In the genomic region with DNA sequence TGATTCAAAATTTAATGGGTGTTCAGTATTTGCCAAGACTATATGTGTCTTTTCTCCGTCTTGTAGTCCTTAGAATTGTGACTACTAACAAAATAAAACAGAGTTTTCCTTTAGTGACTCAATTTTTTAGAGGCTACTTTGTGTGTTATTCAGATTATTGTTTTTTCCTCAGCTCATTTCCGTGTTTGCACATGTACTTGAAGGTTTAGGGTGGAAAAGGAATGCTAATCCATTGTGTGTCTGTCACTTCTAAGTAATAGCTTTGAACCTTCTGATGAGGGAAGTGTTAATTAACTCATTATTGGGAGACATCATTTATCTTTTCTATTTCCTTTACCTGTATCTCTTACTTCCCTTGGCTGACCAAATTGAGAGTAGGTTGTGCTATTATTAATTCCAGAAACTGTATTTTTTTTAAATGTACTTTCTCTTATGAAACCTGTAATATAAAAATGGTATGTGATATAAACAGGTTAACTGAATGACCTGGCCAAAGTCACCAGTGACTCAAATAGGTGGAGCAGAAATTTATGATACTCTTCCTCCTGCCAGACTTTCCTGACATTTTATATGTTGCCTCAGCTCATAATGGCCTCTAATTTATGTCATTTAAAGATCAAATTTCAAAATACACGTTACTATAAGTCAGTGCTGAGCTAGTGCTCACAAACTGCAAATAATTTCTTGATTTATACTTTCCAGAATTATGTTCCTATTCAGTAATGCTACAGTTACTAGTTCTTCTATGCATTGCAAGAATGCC, we compare ENCODE assay signal across 14 cellular contexts.
DNase-seq lines count a peak whose midpoint lies in the region; ATAC-seq, FAIRE-seq and TF ChIP-seq lines count a peak whose summit lies in the region.
"Had no signal": no experiment of that assay in that cellular context is flagged by ENCODE, and none has a peak within 500 bp of the region (broad histone marks: within the 10 kb centered on the region; RNA-seq: fewer than 3 reads in every experiment).

No MANE protein-coding gene starts in this region.

- ATAC-seq in HCT116 (no peak), HG02571 (IDR thresholded peaks at IDR 0.05; ENCODE audit: unreplicated experiment) (no peak)

- H3K9ac ChIP-seq in HCT116 (ENCODE audit: low read length): no peak overlapping the region
- H3K9ac ChIP-seq in endothelial cell of umbilical vein (replicated peaks; ENCODE audit: extremely low read depth, insufficient read depth, low read length): peak overlapping the region; percentile 23

- peak overlapping the region; percentile 36 for H3K4me2 ChIP-seq in HCT116 (ENCODE audit: low read length)
- peak overlapping the region; percentile 57 for H3K4me2 ChIP-seq in endothelial cell of umbilical vein (ENCODE audit: insufficient read depth, low read length)

- TF ChIP-seq CTCF in HCT116 (IDR thresholded peaks at IDR 0.05 in 2 of 3, conservative IDR thresholded peaks at IDR 0.05 in 1 of 3; ENCODE audit: borderline replicate concordance in 1 of 3, insufficient read depth in 1 of 3, low read depth in 2 of 3, low read length in 2 of 3) (no peak), endothelial cell of umbilical vein (IDR thresholded peaks at IDR 0.05; ENCODE audit: extremely low read depth in 1 of 2, insufficient read depth in 1 of 2, low read depth in 1 of 2, low read length in 2 of 2) (no peak), prostate gland (IDR thresholded peaks at IDR 0.05) (no peak), suprapubic skin (IDR thresholded peaks at IDR 0.05) (no peak)

- H3K27ac ChIP-seq in HCT116 (ENCODE audit: low read depth, low read length) (no peak overlapping the region), endothelial cell of umbilical vein (ENCODE audit: insufficient read depth, low read depth, low read length) (peak overlapping the region; percentile 45), prostate gland (peak overlapping the region; percentile 22 to 54), suprapubic skin (no peak overlapping the region)

- intact Hi-C loops in HCT116 (cut with micrococcal nuclease) (no loop called here), endothelial cell of umbilical vein (cut with micrococcal nuclease) (loop anchor here (2.0 kb wide), 1 partner anchor 36 kb away; no protein-coding TSS in a partner anchor), prostate gland (cut with DNase I) (no loop called here)
- intact Hi-C loops in activated T-helper 2 cell treated with anti-CD3 and anti-CD28 coated beads, Interferon-gamma antibody, Interleukin-2, Interleukin-4, amounts not matched to agents 10 μg/mL and 5 μg/mL and 100 μg/mL, durations not matched to agents 14 hours and 24 hours and 36 hours (cut with micrococcal nuclease): no loop called here

- POLR2A ChIA-PET in HCT116 (lab: Charles Lee): no interaction called here
- POLR2A ChIA-PET in endothelial cell of umbilical vein (lab: Charles Lee): no interaction called here

- H4K20me1 ChIP-seq in HCT116 (ENCODE audit: insufficient read depth) (no peaks in the 10 kb centered on the region), endothelial cell of umbilical vein (replicated peaks; ENCODE audit: control insufficient read depth, extremely low read depth, insufficient read depth, low read length) (no peaks in the 10 kb centered on the region)

- H3K27me3 ChIP-seq in HCT116 (ENCODE audit: insufficient read depth, low read length) (no peaks in the 10 kb centered on the region), endothelial cell of umbilical vein (ENCODE audit: control insufficient read depth in 2 of 2, insufficient read depth in 2 of 2, low read length in 2 of 2) (no peaks in the 10 kb centered on the region), prostate gland (replicated peaks; ENCODE audit: insufficient read depth) (no peaks in the 10 kb centered on the region), suprapubic skin (no peaks in the 10 kb centered on the region)

- no peak overlapping the region for H3K27ac Mint-ChIP-seq in activated T-helper 2 cell treated with anti-CD3 and anti-CD28 coated beads, Interferon-gamma antibody, Interleukin-2, Interleukin-4, amounts not matched to agents 10 μg/mL and 5 μg/mL and 100 μg/mL, durations not matched to agents 14 hours and 24 hours and 36 hours
- H3K27ac Mint-ChIP-seq: activated CD4-positive, alpha-beta memory T cell treated with anti-CD3 and anti-CD28 coated beads, Interleukin-2, amount 10 ng/mL, durations not matched to agents 7 days and 5 days had no signal

- TF ChIP-seq RAD21 in HCT116 (IDR thresholded peaks at IDR 0.05; ENCODE audit: low read depth): no peak; the same call in 1 of the 2 replicates

- H3K79me2 ChIP-seq in HCT116 (ENCODE audit: insufficient read depth, low read length) (no peaks in the 10 kb centered on the region), endothelial cell of umbilical vein (ENCODE audit: control insufficient read depth, insufficient read depth, low read length) (no peaks in the 10 kb centered on the region)

- H2AFZ ChIP-seq in HCT116 (ENCODE audit: low read depth, low read length, poor library complexity, severe bottlenecking): no peak overlapping the region
- H2AFZ ChIP-seq in endothelial cell of umbilical vein (ENCODE audit: low read depth, low read length): no peak overlapping the region

- RAD21 ChIA-PET in HCT116 (lab: Charles Lee; ENCODE audit: low non-redundant PET in 1 of 2, low total read pairs in 2 of 2, uncharacterized antibody in 2 of 2, unreplicated experiment in 2 of 2): no interaction called here

- WGBS in prostate gland: 35% methylated on average over 3 of the region's 3 CpGs
- 46% methylated on average over 3 of the region's 3 CpGs for WGBS in suprapubic skin

- H3K4me3 Mint-ChIP-seq in activated T-helper 2 cell treated with anti-CD3 and anti-CD28 coated beads, Interferon-gamma antibody, Interleukin-2, Interleukin-4, amounts not matched to agents 10 μg/mL and 5 μg/mL and 100 μg/mL, durations not matched to agents 14 hours and 24 hours and 36 hours (ENCODE audit: low read depth): no peak overlapping the region
- H3K4me3 Mint-ChIP-seq: activated CD4-positive, alpha-beta memory T cell treated with anti-CD3 and anti-CD28 coated beads, Interleukin-2, amount 10 ng/mL, durations not matched to agents 7 days and 5 days; central memory CD8-positive, alpha-beta T cell had no signal

- BruUV-seq in HCT116 (replicated peaks; lab: Mats Ljungman, UMichigan) (no TSS peak), endothelial cell of umbilical vein (replicated peaks; lab: Mats Ljungman, UMichigan) (no TSS peak)

- DNase-seq in HCT116 (ENCODE audit: low read depth, low spot score): no peak
- DNase-seq in NCI-H69 (lab: John Stamatoyannopoulos, UW): peak; percentile 76
- DNase-seq in endothelial cell of umbilical vein (ENCODE audit: low read depth, low spot score): peak; percentile 80
- peak; percentile 29 for DNase-seq in prostate gland (ENCODE audit: low spot score)
- DNase-seq in suprapubic skin (ENCODE audit: low spot score in 2 of 2): no peak
- DNase-seq in activated T-helper 2 cell treated with anti-CD3 and anti-CD28 coated beads, Interferon-gamma antibody, Interleukin-2, Interleukin-4, amounts not matched to agents 10 μg/mL and 5 μg/mL and 100 μg/mL, durations not matched to agents 14 hours and 24 hours and 36 hours (ENCODE audit: low spot score): no peak
- DNase-seq in GM19240 (ENCODE audit: insufficient read length, low spot score): no peak
- DNase-seq: activated CD4-positive, alpha-beta memory T cell treated with anti-CD3 and anti-CD28 coated beads, Interleukin-2, amount 10 ng/mL, durations not matched to agents 7 days and 5 days; activated naive CD4-positive, alpha-beta T cell treated with anti-CD3 and anti-CD28 coated beads, Interleukin-2, amount 50 U/mL, for 16 hours; C1 segment of cervical spinal cord; NCI-H2107 had no signal

- no peaks in the 10 kb centered on the region for H3K27me3 Mint-ChIP-seq in activated T-helper 2 cell treated with anti-CD3 and anti-CD28 coated beads, Interferon-gamma antibody, Interleukin-2, Interleukin-4, amounts not matched to agents 10 μg/mL and 5 μg/mL and 100 μg/mL, durations not matched to agents 14 hours and 24 hours and 36 hours (ENCODE audit: low read depth)
- H3K27me3 Mint-ChIP-seq: activated CD4-positive, alpha-beta memory T cell treated with anti-CD3 and anti-CD28 coated beads, Interleukin-2, amount 10 ng/mL, durations not matched to agents 7 days and 5 days; central memory CD8-positive, alpha-beta T cell had no signal

- H3K4me1 Mint-ChIP-seq in activated T-helper 2 cell treated with anti-CD3 and anti-CD28 coated beads, Interferon-gamma antibody, Interleukin-2, Interleukin-4, amounts not matched to agents 10 μg/mL and 5 μg/mL and 100 μg/mL, durations not matched to agents 14 hours and 24 hours and 36 hours (ENCODE audit: low read depth): no peaks in the 10 kb centered on the region
- H3K4me1 Mint-ChIP-seq: activated CD4-positive, alpha-beta memory T cell treated with anti-CD3 and anti-CD28 coated beads, Interleukin-2, amount 10 ng/mL, durations not matched to agents 7 days and 5 days; central memory CD8-positive, alpha-beta T cell had no signal

- dilution Hi-C loops in endothelial cell of umbilical vein (cut with MboI; ENCODE audit: extremely low pct_ligation_motif_present, low sequenced_read_pairs): no loop called here

- TF ChIP-seq EP300 in suprapubic skin (IDR thresholded peaks at IDR 0.05): no peak

- H3K4me3 ChIP-seq in HCT116 (replicated peaks in 1 of 2; ENCODE audit: low read depth in 1 of 2, low read length in 2 of 2): no peak overlapping the region
- H3K4me3 ChIP-seq in endothelial cell of umbilical vein (replicated peaks in 1 of 3; ENCODE audit: insufficient read depth in 1 of 3, low read depth in 1 of 3, low read length in 3 of 3): peak overlapping the region in 1 of 3 experiments; percentile 5
- H3K4me3 ChIP-seq in prostate gland: no peak overlapping the region
- no peak overlapping the region for H3K4me3 ChIP-seq in suprapubic skin

- TF ChIP-seq POLR2A in HCT116 (IDR thresholded peaks at IDR 0.05; ENCODE audit: borderline replicate concordance, extremely low read depth, insufficient read depth, insufficient read length) (no peak), endothelial cell of umbilical vein (IDR thresholded peaks at IDR 0.05; ENCODE audit: low read depth, low read length) (no peak), prostate gland (IDR thresholded peaks at IDR 0.05) (no peak), suprapubic skin (IDR thresholded peaks at IDR 0.05) (no peak)

- H3K9me1 ChIP-seq in endothelial cell of umbilical vein (replicated peaks; ENCODE audit: control insufficient read depth, extremely low read depth, insufficient read depth, low read length): no peaks in the 10 kb centered on the region

- H3K4me1 ChIP-seq in HCT116 (ENCODE audit: control insufficient read depth in 1 of 2, insufficient read depth in 2 of 2, low read length in 2 of 2) (peaks cover 8 to 25% of the 10 kb centered on the region in 2 experiments; a peak in 3 of 4 replicates), endothelial cell of umbilical vein (ENCODE audit: control insufficient read depth, extremely low read depth, insufficient read depth, low read length) (peaks cover 17% of the 10 kb centered on the region), prostate gland (replicated peaks) (no peaks in the 10 kb centered on the region), suprapubic skin (no peaks in the 10 kb centered on the region)

- CTCF ChIA-PET in HCT116 (lab: Charles Lee) (no interaction called here), endothelial cell of umbilical vein (lab: Charles Lee) (interaction anchor here (0.7 to 2.8 kb wide), 6 partner anchors 8 to 36 kb away, joined by 3 to 12 read pairs (median 6); no protein-coding TSS in a partner anchor)

- FAIRE-seq in endothelial cell of umbilical vein (lab: Jason Lieb, UNC): no peak
- FAIRE-seq: GM18507 had no signal

- no peaks in the 10 kb centered on the region for H3K9me3 ChIP-seq in HCT116 (ENCODE audit: control insufficient read depth in 1 of 2, insufficient read depth in 1 of 2, low read depth in 1 of 2, low read length in 2 of 2)
- no peaks in the 10 kb centered on the region for H3K9me3 ChIP-seq in endothelial cell of umbilical vein (replicated peaks; ENCODE audit: control insufficient read depth, insufficient read depth, low read length)
- H3K9me3 ChIP-seq in prostate gland: no peaks in the 10 kb centered on the region
- no peaks in the 10 kb centered on the region for H3K9me3 ChIP-seq in suprapubic skin

- no peaks in the 10 kb centered on the region for H3K9me3 Mint-ChIP-seq in activated T-helper 2 cell treated with anti-CD3 and anti-CD28 coated beads, Interferon-gamma antibody, Interleukin-2, Interleukin-4, amounts not matched to agents 10 μg/mL and 5 μg/mL and 100 μg/mL, durations not matched to agents 14 hours and 24 hours and 36 hours
- H3K9me3 Mint-ChIP-seq: activated CD4-positive, alpha-beta memory T cell treated with anti-CD3 and anti-CD28 coated beads, Interleukin-2, amount 10 ng/mL, durations not matched to agents 7 days and 5 days; central memory CD8-positive, alpha-beta T cell had no signal

- H3K9me2 ChIP-seq in HCT116 (ENCODE audit: insufficient read depth): no peaks in the 10 kb centered on the region

- H3K36me3 ChIP-seq in HCT116 (ENCODE audit: control insufficient read depth in 1 of 2, insufficient read depth in 2 of 2, low read length in 2 of 2) (no peaks in the 10 kb centered on the region), endothelial cell of umbilical vein (ENCODE audit: control insufficient read depth in 2 of 2, extremely low read depth in 1 of 2, insufficient read depth in 2 of 2, low read length in 2 of 2) (no peaks in the 10 kb centered on the region), prostate gland (no peaks in the 10 kb centered on the region), suprapubic skin (no peaks in the 10 kb centered on the region)

- peaks cover 3% of the 10 kb centered on the region for H3K36me3 Mint-ChIP-seq in activated T-helper 2 cell treated with anti-CD3 and anti-CD28 coated beads, Interferon-gamma antibody, Interleukin-2, Interleukin-4, amounts not matched to agents 10 μg/mL and 5 μg/mL and 100 μg/mL, durations not matched to agents 14 hours and 24 hours and 36 hours (ENCODE audit: low read depth)

Comparison
In these comparisons a context has a peak if more than half of its experiments do, and no peak if none do; other contexts are left out.
1. DNase-seq: peak in NCI-H69 (single experiment), endothelial cell of umbilical vein (single experiment) and prostate gland (single experiment); none in HCT116 (single experiment), suprapubic skin (0 of 2), activated T-helper 2 cell treated with anti-CD3 and anti-CD28 coated beads, Interferon-gamma antibody, Interleukin-2, Interleukin-4, amounts not matched to agents 10 μg/mL and 5 μg/mL and 100 μg/mL, durations not matched to agents 14 hours and 24 hours and 36 hours (single experiment) and GM19240 (single experiment).
2. H3K27ac ChIP-seq: peak in endothelial cell of umbilical vein (single experiment) and prostate gland (2 of 2); none in HCT116 (single experiment) and suprapubic skin (single experiment).